ENCODE assay signal across 1 cellular context in genomic region chr1:107681001-107681479, GRCh38.
A peak's percentile ranks its signal among the peaks of the same experiment; 100 is the strongest.
TF ChIP-seq lines count a peak whose summit lies in the region.

No MANE protein-coding gene starts in this region.

TF ChIP-seq in HepG2, 621 proteins besides CTCF, POLR2A, EP300 and RAD21 (continued from another document and continues in another):
- TF ChIP-seq ZNF816 (CRISPR knock-in tag; IDR thresholded peaks at IDR 0.05; ENCODE audit: borderline replicate concordance), result peak; percentile 56; the same call in 1 of the 2 replicates
- peak in 1 of 2 experiments; percentile 64; a peak in 2 of 4 replicates for TF ChIP-seq REST (IDR thresholded peaks at IDR 0.05; ENCODE audit: borderline replicate concordance in 1 of 2, low read depth in 1 of 2, low read length in 2 of 2)
- no peak for TF ChIP-seq SCMH1 (CRISPR knock-in tag; IDR thresholded peaks at IDR 0.05; ENCODE audit: borderline replicate concordance)
- TF ChIP-seq ZNF710 (CRISPR knock-in tag; IDR thresholded peaks at IDR 0.05; ENCODE audit: borderline replicate concordance), result 0 out of 2 replicates have a peak, but pooled peaks have one; percentile 19
- TF ChIP-seq KLF6 (CRISPR knock-in tag; IDR thresholded peaks at IDR 0.05), result no peak
- TF ChIP-seq SETDB1 (CRISPR knock-in tag; IDR thresholded peaks at IDR 0.05; ENCODE audit: borderline replicate concordance), result no peak
- no peak for TF ChIP-seq ZFP91 (CRISPR knock-in tag; IDR thresholded peaks at IDR 0.05; ENCODE audit: borderline replicate concordance)
- peak; percentile 82 for TF ChIP-seq ARID5B (CRISPR knock-in tag; IDR thresholded peaks at IDR 0.05)
- no peak for TF ChIP-seq PATZ1 (CRISPR knock-in tag; IDR thresholded peaks at IDR 0.05)
- TF ChIP-seq ZNF333 (CRISPR knock-in tag; IDR thresholded peaks at IDR 0.05; ENCODE audit: borderline replicate concordance), result no peak
- TF ChIP-seq ZNF512 (CRISPR knock-in tag; IDR thresholded peaks at IDR 0.05), result no peak
- TF ChIP-seq GATAD2A (CRISPR knock-in tag; IDR thresholded peaks at IDR 0.05), result peak; percentile 80; the same call in 1 of the 2 replicates
- TF ChIP-seq CREM (IDR thresholded peaks at IDR 0.05), result peak; percentile 94
- no peak for TF ChIP-seq CREM (CRISPR knock-in tag; IDR thresholded peaks at IDR 0.05)
- no peak for TF ChIP-seq ZBTB40 (IDR thresholded peaks at IDR 0.05)
- no peak for TF ChIP-seq ZBTB40 (CRISPR knock-in tag; IDR thresholded peaks at IDR 0.05)
- no peak for TF ChIP-seq NAIF1 (CRISPR knock-in tag; IDR thresholded peaks at IDR 0.05; ENCODE audit: borderline replicate concordance)
